In genomic region chr11:44559207-44559943, GRCh38 we compare ENCODE assay signal across 8 cellular contexts. TPM values are rescaled to one million over a fixed set of nuclear protein-coding genes. Genes with fewer than 3 reads are reported as not detected.
DNase-seq lines count a peak whose midpoint lies in the region; ATAC-seq and TF ChIP-seq lines count a peak whose summit lies in the region.

No MANE protein-coding gene starts in this region.

- no peaks in the 10 kb centered on the region for H3K9me3 ChIP-seq in osteoblast (ENCODE audit: low read depth, low read length)

- no peak for TF ChIP-seq CTCF in osteoblast (IDR thresholded peaks at IDR 0.05; ENCODE audit: extremely low read depth, low read depth, low read length)

- peak; percentile 31 for DNase-seq in NCI-H82 treated with DMSO at 0.1 percent for 48 hours (lab: John Stamatoyannopoulos, UW; ENCODE audit: unreplicated experiment)
- DNase-seq in iPS-NIHi11 (ENCODE audit: low spot score): peak; percentile 65
- DNase-seq in osteoblast (ENCODE audit: insufficient read length, low spot score, missing footprints): no peak
- no peak for DNase-seq in left lobe of liver (ENCODE audit: low spot score)
- no peak for DNase-seq in NCI-H748 (lab: John Stamatoyannopoulos, UW; ENCODE audit: unreplicated experiment)
- DNase-seq in OCI-M2 (lab: John Stamatoyannopoulos, UW; ENCODE audit: unreplicated experiment): no peak

- H3K4me3 ChIP-seq in osteoblast (ENCODE audit: insufficient read depth, low read length): no peak overlapping the region

- H3K4me2 ChIP-seq in osteoblast (ENCODE audit: insufficient read depth, low read length): no peak overlapping the region

- no peak overlapping the region for H3K27ac ChIP-seq in osteoblast (ENCODE audit: low read depth, low read length)

- H3K27me3 ChIP-seq in osteoblast (ENCODE audit: insufficient read depth, low read length): no peaks in the 10 kb centered on the region

- no peak overlapping the region for H2AFZ ChIP-seq in osteoblast (ENCODE audit: low read length)

- H3K36me3 ChIP-seq in osteoblast (ENCODE audit: insufficient read depth, low read length): no peaks in the 10 kb centered on the region

- peaks cover 17% of the 10 kb centered on the region for H3K4me1 ChIP-seq in osteoblast (ENCODE audit: insufficient read depth, low read length)

- no peaks in the 10 kb centered on the region for H4K20me1 ChIP-seq in osteoblast (ENCODE audit: insufficient read depth, low read length)

- ATAC-seq in GM18907 (IDR thresholded peaks at IDR 0.05; ENCODE audit: unreplicated experiment) (peak; percentile 84), HG02678 (IDR thresholded peaks at IDR 0.05; ENCODE audit: unreplicated experiment) (peak; percentile 77), left lobe of liver (no peak)

- no peaks in the 10 kb centered on the region for H3K79me2 ChIP-seq in osteoblast (ENCODE audit: insufficient read depth, low read length)

RNA-seq across cellular contexts. Expression of gene CD82, which starts 6.1 kb away (rescaled TPM):
- total RNA-seq in osteoblast (14.7 and 23.2 TPM in 2 replicates), left lobe of liver (60.6 TPM)

Comparison
In these comparisons a context has a peak if more than half of its experiments do, and no peak if none do; other contexts are left out.
1. DNase-seq: peak in NCI-H82 treated with DMSO at 0.1 percent for 48 hours (single experiment) and iPS-NIHi11 (single experiment); none in osteoblast (single experiment), left lobe of liver (single experiment), NCI-H748 (single experiment) and OCI-M2 (single experiment).